ENCODE assay signal across 25 cellular contexts in the genomic region with DNA sequence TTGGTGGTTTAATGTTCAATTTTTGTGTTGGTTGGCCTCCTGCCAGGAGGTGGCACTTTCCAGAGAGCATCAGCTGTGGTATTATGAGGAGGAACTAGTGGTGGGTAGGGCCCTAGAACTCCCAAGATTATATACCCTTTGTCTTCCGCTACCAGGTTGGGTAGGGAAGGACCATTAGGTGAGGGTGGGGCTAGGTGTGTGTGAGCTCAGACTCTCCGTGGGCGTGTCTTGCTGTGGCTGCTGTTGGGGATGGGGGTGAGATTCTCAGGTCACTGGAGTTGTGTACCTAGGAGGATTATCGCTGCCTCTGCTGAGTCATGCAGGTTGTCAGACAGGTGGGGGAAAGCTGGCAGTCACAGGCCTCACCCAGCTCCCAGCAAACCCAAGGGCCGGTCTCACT.
"Had no signal": no experiment of that assay in that cellular context is flagged by ENCODE, and none has a peak within 500 bp of the region (broad histone marks: within the 10 kb centered on the region; RNA-seq: fewer than 3 reads in every experiment).

No MANE protein-coding gene starts in this region.

- H3K27me3 ChIP-seq: neural progenitor cell, right lobe of liver, stomach, thyroid gland had no signal

- H3K4me3 Mint-ChIP-seq: memory B cell; naive thymus-derived CD4-positive, alpha-beta T cell; nephron; neural progenitor cell; stimulated activated effector memory CD8-positive, alpha-beta T cell treated with anti-CD3 and anti-CD28 coated beads, Interleukin-12 subunit alpha, Interleukin-12 subunit beta, amount 100 ng/mL, for 72 hours; type B pancreatic cell had no signal

- H3K9me3 ChIP-seq: thyroid gland had no signal

- H3K4me1 Mint-ChIP-seq: memory B cell; naive thymus-derived CD4-positive, alpha-beta T cell; nephron; neural progenitor cell; stimulated activated effector memory CD8-positive, alpha-beta T cell treated with anti-CD3 and anti-CD28 coated beads, Interleukin-12 subunit alpha, Interleukin-12 subunit beta, amount 100 ng/mL, for 72 hours had no signal

- H3K36me3 Mint-ChIP-seq: stimulated activated effector memory CD8-positive, alpha-beta T cell treated with anti-CD3 and anti-CD28 coated beads, Interleukin-12 subunit alpha, Interleukin-12 subunit beta, amount 100 ng/mL, for 72 hours had no signal

- H3K36me3 ChIP-seq: neural progenitor cell, right lobe of liver, stomach, thyroid gland had no signal

- FAIRE-seq: endometrium, frontal cortex, keratinocyte, small intestine had no signal

- DNase-seq: dermis blood vessel endothelial cell; effector memory CD4-positive, alpha-beta T cell; erythroblast; naive thymus-derived CD4-positive, alpha-beta T cell; right lobe of liver; small intestine; stimulated activated CD4-positive, alpha-beta T cell treated with anti-CD3 and anti-CD28 coated beads, Interleukin-12 subunit alpha, Interleukin-12 subunit beta, amount 100 ng/mL, for 4 hours; stimulated activated CD4-positive, alpha-beta T cell treated with anti-CD3 and anti-CD28 coated beads, Interleukin-2, amount 100 ng/mL, for 24 hours; stimulated activated CD4-positive, alpha-beta T cell treated with anti-CD3 and anti-CD28 coated beads, Interleukin-4, amount 100 ng/mL, for 24 hours; stimulated activated naive CD4-positive, alpha-beta T cell treated with Interleukin-2 at 50 U/mL for 16 hours; stomach; thyroid gland had no signal

- H3K4me1 ChIP-seq: neural progenitor cell, parathyroid adenoma, right lobe of liver, stomach, thyroid gland had no signal

- H3K27ac Mint-ChIP-seq: memory B cell; naive thymus-derived CD4-positive, alpha-beta T cell; nephron; neural progenitor cell; stimulated activated effector memory CD8-positive, alpha-beta T cell treated with anti-CD3 and anti-CD28 coated beads, Interleukin-12 subunit alpha, Interleukin-12 subunit beta, amount 100 ng/mL, for 72 hours; type B pancreatic cell had no signal

- ATAC-seq: left lobe of liver; naive thymus-derived CD4-positive, alpha-beta T cell; right lobe of liver; stimulated activated effector memory CD8-positive, alpha-beta T cell treated with anti-CD3 and anti-CD28 coated beads, Interleukin-12 subunit alpha, Interleukin-12 subunit beta, amount 100 ng/mL, for 72 hours had no signal

- H3K27me3 Mint-ChIP-seq: memory B cell; naive thymus-derived CD4-positive, alpha-beta T cell; progenitor cell of endocrine pancreas; type B pancreatic cell had no signal

- H3K4me3 ChIP-seq: coronary artery, lung, neural progenitor cell, right lobe of liver, stomach, thyroid gland had no signal

- H3K27ac ChIP-seq: coronary artery, neural progenitor cell, parathyroid adenoma, right lobe of liver, stomach, thyroid gland had no signal
